11 cellular contexts compared by ENCODE assay signal in the genomic region with DNA sequence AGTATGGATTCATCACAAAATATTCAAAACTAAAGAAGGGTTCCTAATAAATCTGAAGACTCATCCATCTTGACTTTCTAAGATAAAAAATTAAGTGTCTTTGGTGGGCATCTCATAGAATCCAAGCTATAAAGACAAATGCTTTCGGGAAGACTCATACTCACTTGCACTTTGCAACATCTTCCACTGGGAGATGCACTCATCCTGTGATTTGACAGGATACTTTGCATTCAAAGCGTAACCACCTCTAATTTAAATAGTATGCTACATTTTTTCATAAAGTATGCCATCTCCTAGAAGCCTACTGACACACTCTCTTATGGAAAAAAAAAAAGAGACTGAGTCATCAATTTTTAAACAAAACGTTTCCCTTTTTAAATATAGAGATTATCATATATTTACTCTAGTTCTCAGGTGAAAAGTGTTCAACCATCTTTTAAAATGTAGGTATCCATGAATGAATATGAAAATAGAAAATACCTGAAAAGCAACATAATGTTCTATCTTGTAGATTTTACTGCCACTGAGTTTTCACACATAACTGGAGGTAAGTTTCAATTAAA.
DNase-seq lines count a peak whose midpoint lies in the region; ATAC-seq and TF ChIP-seq lines count a peak whose summit lies in the region.
"Had no signal": no experiment of that assay in that cellular context is flagged by ENCODE, and none has a peak within 500 bp of the region (broad histone marks: within the 10 kb centered on the region; RNA-seq: fewer than 3 reads in every experiment).

No MANE protein-coding gene starts in this region.

- no peak overlapping the region for H2AFZ ChIP-seq in neural cell (ENCODE audit: low read depth, low read length)

- no peak for ATAC-seq in HG02798 (IDR thresholded peaks at IDR 0.05; ENCODE audit: poor library complexity, unreplicated experiment)

- no peak overlapping the region for H3K4me2 ChIP-seq in neural cell (ENCODE audit: low read length)

- peak; percentile 71 for TF ChIP-seq RAD21 in neural cell (conservative IDR thresholded peaks at IDR 0.05)

- peak; percentile 65 for TF ChIP-seq CTCF in neural cell (IDR thresholded peaks at IDR 0.05; ENCODE audit: poor library complexity, severe bottlenecking)

- no peaks in the 10 kb centered on the region for H3F3A ChIP-seq in neural cell (ENCODE audit: insufficient read depth, low read length, poor library complexity, severe bottlenecking)

- no peaks in the 10 kb centered on the region for H3K36me3 ChIP-seq in neural cell (ENCODE audit: insufficient read depth, low read length)

- no peak overlapping the region for H3K9ac ChIP-seq in neural cell (ENCODE audit: low read length)

- H3K9me2 ChIP-seq in neural cell (ENCODE audit: insufficient read depth, low read length), result no peaks in the 10 kb centered on the region

- no peaks in the 10 kb centered on the region for H3K9me3 ChIP-seq in neural cell (ENCODE audit: low read length)

- H3K27ac ChIP-seq in neural cell (ENCODE audit: low read length), result no peak overlapping the region

- DNase-seq in NCI-H1436 (lab: John Stamatoyannopoulos, UW) (peak; percentile 26), NCI-H1436 treated with DMSO at 0.1 percent for 48 hours (lab: John Stamatoyannopoulos, UW) (no peak), NCI-H2081 treated with DMSO at 0.1 percent for 48 hours (lab: John Stamatoyannopoulos, UW) (peak; percentile 48), dermis blood vessel endothelial cell (peak; percentile 19), anterior cingulate cortex (lab: John Stamatoyannopoulos, UW) (no peak), NCI-H226 (no peak)
- DNase-seq: activated CD8-positive, alpha-beta memory T cell treated with anti-CD3 and anti-CD28 coated beads for 24 hours; immature natural killer cell; RPMI8226 had no signal

- TF ChIP-seq EP300 in neural cell (conservative IDR thresholded peaks at IDR 0.05; ENCODE audit: poor library complexity, severe bottlenecking), result no peak

- no peak overlapping the region for H3K4me3 ChIP-seq in neural cell (ENCODE audit: low read length)

- no peaks in the 10 kb centered on the region for H3K79me2 ChIP-seq in neural cell (replicated peaks; ENCODE audit: insufficient read depth, low read length)

- H4K20me1 ChIP-seq in neural cell (ENCODE audit: insufficient read depth), result no peaks in the 10 kb centered on the region

- H3K27me3 ChIP-seq in neural cell (ENCODE audit: insufficient read depth, low read depth, low read length), result no peaks in the 10 kb centered on the region

TF ChIP-seq in neural cell, 6 proteins besides CTCF, POLR2A, EP300 and RAD21:
- TF ChIP-seq MXI1 (conservative IDR thresholded peaks at IDR 0.05; ENCODE audit: poor library complexity, severe bottlenecking) (no peak), EZH2 (IDR thresholded peaks at IDR 0.05; ENCODE audit: borderline replicate concordance, insufficient read depth, low read length, poor library complexity, severe bottlenecking) (no peak), TAF1 (IDR thresholded peaks at IDR 0.05; ENCODE audit: low read depth) (no peak), SMC3 (conservative IDR thresholded peaks at IDR 0.05; ENCODE audit: poor library complexity) (peak; percentile 74), POLR2AphosphoS5 (IDR thresholded peaks at IDR 0.05) (no peak)
- TF ChIP-seq, protein P1, sequence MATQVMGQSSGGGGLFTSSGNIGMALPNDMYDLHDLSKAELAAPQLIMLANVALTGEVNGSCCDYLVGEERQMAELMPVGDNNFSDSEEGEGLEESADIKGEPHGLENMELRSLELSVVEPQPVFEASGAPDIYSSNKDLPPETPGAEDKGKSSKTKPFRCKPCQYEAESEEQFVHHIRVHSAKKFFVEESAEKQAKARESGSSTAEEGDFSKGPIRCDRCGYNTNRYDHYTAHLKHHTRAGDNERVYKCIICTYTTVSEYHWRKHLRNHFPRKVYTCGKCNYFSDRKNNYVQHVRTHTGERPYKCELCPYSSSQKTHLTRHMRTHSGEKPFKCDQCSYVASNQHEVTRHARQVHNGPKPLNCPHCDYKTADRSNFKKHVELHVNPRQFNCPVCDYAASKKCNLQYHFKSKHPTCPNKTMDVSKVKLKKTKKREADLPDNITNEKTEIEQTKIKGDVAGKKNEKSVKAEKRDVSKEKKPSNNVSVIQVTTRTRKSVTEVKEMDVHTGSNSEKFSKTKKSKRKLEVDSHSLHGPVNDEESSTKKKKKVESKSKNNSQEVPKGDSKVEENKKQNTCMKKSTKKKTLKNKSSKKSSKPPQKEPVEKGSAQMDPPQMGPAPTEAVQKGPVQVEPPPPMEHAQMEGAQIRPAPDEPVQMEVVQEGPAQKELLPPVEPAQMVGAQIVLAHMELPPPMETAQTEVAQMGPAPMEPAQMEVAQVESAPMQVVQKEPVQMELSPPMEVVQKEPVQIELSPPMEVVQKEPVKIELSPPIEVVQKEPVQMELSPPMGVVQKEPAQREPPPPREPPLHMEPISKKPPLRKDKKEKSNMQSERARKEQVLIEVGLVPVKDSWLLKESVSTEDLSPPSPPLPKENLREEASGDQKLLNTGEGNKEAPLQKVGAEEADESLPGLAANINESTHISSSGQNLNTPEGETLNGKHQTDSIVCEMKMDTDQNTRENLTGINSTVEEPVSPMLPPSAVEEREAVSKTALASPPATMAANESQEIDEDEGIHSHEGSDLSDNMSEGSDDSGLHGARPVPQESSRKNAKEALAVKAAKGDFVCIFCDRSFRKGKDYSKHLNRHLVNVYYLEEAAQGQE (IDR thresholded peaks at IDR 0.05; ENCODE audit: borderline replicate concordance), result no peak
TF ChIP-seq in neural cell: peak in this region for 1.

Comparison
In these comparisons a context has a peak if more than half of its experiments do, and no peak if none do; other contexts are left out.
1. DNase-seq: peak in NCI-H1436 (single experiment), NCI-H2081 treated with DMSO at 0.1 percent for 48 hours (single experiment) and dermis blood vessel endothelial cell (single experiment); none in NCI-H1436 treated with DMSO at 0.1 percent for 48 hours (single experiment), anterior cingulate cortex (0 of 58) and NCI-H226 (single experiment).